9 cellular contexts compared by ENCODE assay signal in genomic region chr18:49960376-49960775, GRCh38.
"Had no signal": no experiment of that assay in that cellular context is flagged by ENCODE, and none has a peak within 500 bp of the region (broad histone marks: within the 10 kb centered on the region; RNA-seq: fewer than 3 reads in every experiment).

No MANE protein-coding gene starts in this region.

- H3K9me3 ChIP-seq: HAP-1 had no signal

- DNase-seq: GM23248, GOT3, H7, IMR-90, KG1 had no signal

- H3K4me3 ChIP-seq: GM23248, HAP-1, K562 had no signal

- H3K4me1 ChIP-seq: HAP-1 had no signal

- ATAC-seq: HCT116, K562 had no signal

- H3K36me3 ChIP-seq: HAP-1 had no signal

- FAIRE-seq: K562 had no signal

- H3K27ac ChIP-seq: GM23248, HL-60 had no signal
